In genomic region chr11:35662649-35663407, GRCh38 we compare ENCODE assay signal across 8 cellular contexts. TPM values are rescaled to one million over a fixed set of nuclear protein-coding genes. Genes with fewer than 3 reads are reported as not detected.
DNase-seq lines count a peak whose midpoint lies in the region; ATAC-seq, FAIRE-seq and TF ChIP-seq lines count a peak whose summit lies in the region.

Gene TRIM44 (plus strand): TSS chr11:35662775. CDS start chr11:35663112, 337 bp downstream.

- 2 to 3% (median 2%) methylated on average over 61 to 82 of the region's 82 CpGs for WGBS in psoas muscle, 3 donors

- intact Hi-C loops in T-helper 1 cell treated with Interleukin-12 subunit alpha and Interleukin-12 subunit beta and Interleukin-4 antibody, amounts not matched to agents 30 ng/mL and 1 ng/mL, for 36 hours (cut with micrococcal nuclease) = loop anchor here (1.0 to 5.0 kb wide), 14 partner anchors 47 to 1610 kb away; partner anchors contain the start of genes APIP, CAT, COMMD9 and PDHX
- intact Hi-C loops in left ventricle myocardium inferior (cut with micrococcal nuclease) = no loop called here
- intact Hi-C loops in psoas muscle (cut with DNase I) = loop anchor here in 1 of 2 donors (2.0 kb wide), 1 partner anchor 44 kb away; the partner anchor contains the start of gene FJX1

- no peak for FAIRE-seq in urothelium cell line (lab: Jason Lieb, UNC)

- H3K4me1 ChIP-seq in left ventricle myocardium inferior (peaks cover 36% of the 10 kb centered on the region), psoas muscle (peaks cover 10% of the 10 kb centered on the region)

- no peak for TF ChIP-seq CTCF in GM10266 (IDR thresholded peaks at IDR 0.05; ENCODE audit: control insufficient read depth, insufficient read depth, low read depth, missing control alignments)
- no peak for TF ChIP-seq CTCF in HFF-Myc (IDR thresholded peaks at IDR 0.05; ENCODE audit: low read depth, low read length, missing control alignments)
- TF ChIP-seq CTCF in left ventricle myocardium inferior (IDR thresholded peaks at IDR 0.05; ENCODE audit: borderline replicate concordance) = no peak
- TF ChIP-seq CTCF in psoas muscle (IDR thresholded peaks at IDR 0.05) = no peak

- H3K4me3 ChIP-seq in HFF-Myc (replicated peaks; ENCODE audit: low read depth, low read length) = peak within 1 kb of the TSS; percentile 61
- peak within 1 kb of the TSS; percentile 79 for H3K4me3 ChIP-seq in left ventricle myocardium inferior
- peak within 1 kb of the TSS; percentile 82 for H3K4me3 ChIP-seq in psoas muscle

- peak; percentile 95 to 96 (median 95) for ATAC-seq in psoas muscle

- peak within 1 kb of the TSS; percentile 95 for H3K27ac ChIP-seq in left ventricle myocardium inferior (replicated peaks)
- peak within 1 kb of the TSS; percentile 98 for H3K27ac ChIP-seq in psoas muscle

- H3K36me3 ChIP-seq in left ventricle myocardium inferior (peaks cover 14% of the 10 kb centered on the region), psoas muscle (ENCODE audit: insufficient read depth in 1 of 2, low read depth in 1 of 2) (no peaks in the 10 kb centered on the region)

- DNase-seq in GM10266 (ENCODE audit: extremely low spot score) (peak; percentile 87), HFF-Myc (ENCODE audit: extremely low read depth, low read depth) (peak; percentile 42), NCI-H1048 (lab: John Stamatoyannopoulos, UW) (peak; percentile 34), amniotic epithelial cell (ENCODE audit: low read depth) (peak; percentile 81), left ventricle myocardium inferior (peak; percentile 87), psoas muscle (peak; percentile 87 to 92), urothelium cell line (ENCODE audit: low spot score) (peak; percentile 86)

- no peaks in the 10 kb centered on the region for H3K27me3 ChIP-seq in left ventricle myocardium inferior (ENCODE audit: low read depth)
- no peaks in the 10 kb centered on the region for H3K27me3 ChIP-seq in psoas muscle (ENCODE audit: insufficient read depth in 3 of 3, low read length in 2 of 3)

- H3K9me3 ChIP-seq in left ventricle myocardium inferior (replicated peaks) = peaks cover 43% of the 10 kb centered on the region
- H3K9me3 ChIP-seq in psoas muscle = peaks cover 7% of the 10 kb centered on the region

RNA-seq across cellular contexts. Expression of gene TRIM44, which starts in this region (rescaled TPM):
- 34.7 and 39.4 TPM in 2 replicates for total RNA-seq in T-helper 1 cell treated with Interleukin-12 subunit alpha and Interleukin-12 subunit beta and Interleukin-4 antibody, amounts not matched to agents 30 ng/mL and 1 ng/mL, for 36 hours
- total RNA-seq in left ventricle myocardium inferior = 42.3 TPM
- total RNA-seq in psoas muscle = 10 to 100 TPM; 34.0 to 46.8 (median 41.9) TPM
- 10 to 100 TPM in 2 of 3 donors, 1 to 10 TPM in 1; 6.8 to 32.2 (median 32.0) TPM for polyA plus RNA-seq in psoas muscle

Comparison
In these comparisons a context has a peak if more than half of its experiments do, and no peak if none do; other contexts are left out.
1. Peak in every context shown above with its lines: DNase-seq, ATAC-seq, H3K4me3 ChIP-seq and H3K27ac ChIP-seq.
2. DNase-seq: peak in every context shown above with its lines; median percentile 90 in psoas muscle; 87 in GM10266; 87 in left ventricle myocardium inferior; 86 in urothelium cell line; 81 in amniotic epithelial cell; 42 in HFF-Myc; 34 in NCI-H1048.